20 cellular contexts compared by ENCODE assay signal in genomic region chrX:122046815-122047214, GRCh38.
"Had no signal": no experiment of that assay in that cellular context is flagged by ENCODE, and none has a peak within 500 bp of the region (broad histone marks: within the 10 kb centered on the region; RNA-seq: fewer than 3 reads in every experiment).

No MANE protein-coding gene starts in this region.

- H3K27ac ChIP-seq: esophagus squamous epithelium, heart left ventricle, neutrophil, spleen, tibial artery, upper lobe of left lung, uterus had no signal

- H3K27me3 Mint-ChIP-seq: naive thymus-derived CD8-positive, alpha-beta T cell; stimulated activated memory B cell treated with anti-CD40 and anti-IgM and Interleukin-4, amounts not matched to agents 10 μg/mL and 1 μg/mL and 100 μg/mL, for 72 hours; stimulated activated naive CD8-positive, alpha-beta T cell treated with anti-CD3 and anti-CD28 coated beads, Interleukin-15, Interleukin-2, amounts not matched to agents 100 ng/mL and 50 ng/mL, for 24 hours had no signal

- H3K4me3 ChIP-seq: esophagus squamous epithelium, heart left ventricle, mucosa of descending colon, spleen, tibial artery, upper lobe of left lung, uterus had no signal

- ATAC-seq: heart left ventricle; mucosa of descending colon; naive thymus-derived CD8-positive, alpha-beta T cell; sciatic nerve; stimulated activated memory B cell treated with anti-CD40 and anti-IgM and Interleukin-4, amounts not matched to agents 10 μg/mL and 1 μg/mL and 100 μg/mL, for 72 hours had no signal

- DNase-seq: dermis blood vessel endothelial cell; esophagus squamous epithelium; heart left ventricle; hippocampal formation; kidney glomerular epithelial cell; mucosa of descending colon; naive thymus-derived CD8-positive, alpha-beta T cell; posterior cingulate gyrus; spleen; stimulated activated CD4-positive, alpha-beta T cell treated with anti-CD3 and anti-CD28 coated beads, Interleukin-15, amount 100 ng/mL, for 24 hours; stimulated activated CD4-positive, alpha-beta T cell treated with anti-CD3 and anti-CD28 coated beads, Interleukin-1b, Interleukin-23, amount 100 ng/mL, for 48 hours; stimulated activated CD4-positive, alpha-beta T cell treated with anti-CD3 and anti-CD28 coated beads, Interleukin-4, amount 100 ng/mL, for 24 hours; tibial artery; uterus had no signal

- H3K36me3 Mint-ChIP-seq: naive thymus-derived CD8-positive, alpha-beta T cell; stimulated activated memory B cell treated with anti-CD40 and anti-IgM and Interleukin-4, amounts not matched to agents 10 μg/mL and 1 μg/mL and 100 μg/mL, for 72 hours had no signal

- H3K4me3 Mint-ChIP-seq: naive thymus-derived CD8-positive, alpha-beta T cell; stimulated activated memory B cell treated with anti-CD40 and anti-IgM and Interleukin-4, amounts not matched to agents 10 μg/mL and 1 μg/mL and 100 μg/mL, for 72 hours; stimulated activated naive CD8-positive, alpha-beta T cell treated with anti-CD3 and anti-CD28 coated beads, Interleukin-15, Interleukin-2, amounts not matched to agents 100 ng/mL and 50 ng/mL, for 24 hours had no signal

- H3K4me1 Mint-ChIP-seq: naive thymus-derived CD8-positive, alpha-beta T cell; stimulated activated memory B cell treated with anti-CD40 and anti-IgM and Interleukin-4, amounts not matched to agents 10 μg/mL and 1 μg/mL and 100 μg/mL, for 72 hours had no signal

- H3K4me1 ChIP-seq: esophagus squamous epithelium, heart left ventricle, spleen, tibial artery, upper lobe of left lung, uterus had no signal

- H3K9me3 ChIP-seq: esophagus squamous epithelium, mucosa of descending colon, neutrophil, tibial artery, uterus had no signal

- H3K27me3 ChIP-seq: esophagus squamous epithelium, heart left ventricle, neutrophil, spleen, tibial artery, upper lobe of left lung, uterus had no signal

- H3K36me3 ChIP-seq: esophagus squamous epithelium, heart left ventricle, neutrophil, spleen, tibial artery, upper lobe of left lung, uterus had no signal

- H3K27ac Mint-ChIP-seq: naive thymus-derived CD8-positive, alpha-beta T cell; stimulated activated memory B cell treated with anti-CD40 and anti-IgM and Interleukin-4, amounts not matched to agents 10 μg/mL and 1 μg/mL and 100 μg/mL, for 72 hours; stimulated activated naive CD8-positive, alpha-beta T cell treated with anti-CD3 and anti-CD28 coated beads, Interleukin-15, Interleukin-2, amounts not matched to agents 100 ng/mL and 50 ng/mL, for 24 hours had no signal

- FAIRE-seq: frontal cortex had no signal

- H3K9me3 Mint-ChIP-seq: stimulated activated memory B cell treated with anti-CD40 and anti-IgM and Interleukin-4, amounts not matched to agents 10 μg/mL and 1 μg/mL and 100 μg/mL, for 72 hours; stimulated activated naive CD8-positive, alpha-beta T cell treated with anti-CD3 and anti-CD28 coated beads, Interleukin-15, Interleukin-2, amounts not matched to agents 100 ng/mL and 50 ng/mL, for 24 hours had no signal
